12 cellular contexts compared by ENCODE assay signal in the genomic region with DNA sequence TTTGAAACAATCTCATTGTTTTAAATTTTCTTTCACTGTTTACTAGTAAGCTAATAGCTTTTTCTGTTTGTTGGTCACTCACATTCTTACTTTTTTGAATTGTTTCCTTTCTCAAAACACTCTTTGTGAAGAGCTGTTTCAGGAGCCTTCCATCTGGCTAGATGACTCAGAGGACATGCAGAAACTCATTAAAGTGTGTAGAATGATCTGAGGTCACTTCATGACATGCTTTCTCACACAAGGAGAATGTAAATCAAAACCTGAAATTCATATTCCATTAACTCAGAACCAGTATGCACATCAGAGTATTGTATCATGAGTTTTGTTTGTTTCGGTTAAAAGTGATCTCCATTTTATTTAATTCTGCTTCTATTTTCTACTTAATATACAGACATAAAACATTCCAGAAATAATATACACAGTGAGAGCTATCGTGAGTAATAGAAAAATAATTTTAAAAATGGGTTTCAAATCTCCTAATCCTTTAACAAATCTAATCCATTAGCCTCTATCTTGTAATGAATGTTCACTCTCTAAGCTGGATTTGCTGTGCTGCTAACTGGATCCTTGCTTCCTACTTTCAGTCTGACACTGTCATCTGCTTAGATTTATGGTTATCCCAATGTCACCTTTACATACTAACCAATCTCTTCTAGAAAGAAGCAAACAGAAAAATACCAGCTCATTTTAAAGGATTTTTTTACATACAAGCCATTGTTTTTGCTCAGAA.
DNase-seq lines count a peak whose midpoint lies in the region; ATAC-seq and TF ChIP-seq lines count a peak whose summit lies in the region.
"Had no signal": no experiment of that assay in that cellular context is flagged by ENCODE, and none has a peak within 500 bp of the region (broad histone marks: within the 10 kb centered on the region; RNA-seq: fewer than 3 reads in every experiment).

No MANE protein-coding gene starts in this region.

- H3F3A ChIP-seq in PC-3 (ENCODE audit: low read length, unreplicated experiment) = peaks cover 4% of the 10 kb centered on the region

- no peaks in the 10 kb centered on the region for H4K20me1 ChIP-seq in PC-3 (ENCODE audit: low read length)

- peak; percentile 90 for ATAC-seq in PC-3
- no peak for ATAC-seq in HG03571 (IDR thresholded peaks at IDR 0.05; ENCODE audit: unreplicated experiment)
- ATAC-seq: Panc1 had no signal

- DNase-seq in EL = peak; percentile 65
- peak; percentile 77 for DNase-seq in PC-3
- DNase-seq in epithelial cell of esophagus (ENCODE audit: low read depth) = peak; percentile 96
- peak; percentile 3 for DNase-seq in pulmonary artery endothelial cell (ENCODE audit: low read depth, low spot score)
- no peak for DNase-seq in spleen
- no peak for DNase-seq in stimulated activated CD4-positive, alpha-beta T cell treated with anti-CD3 and anti-CD28 coated beads, Interleukin-15, amount 100 ng/mL, for 24 hours
- DNase-seq in NCI-H446 treated with DMSO at 0.1 percent for 48 hours (lab: John Stamatoyannopoulos, UW) = no peak
- DNase-seq: activated T-cell treated with anti-CD3 and anti-CD28 coated beads, Interleukin-2, amount 50 U/mL, for 1 hour; NCI-H2029; stimulated activated CD4-positive, alpha-beta T cell treated with anti-CD3 and anti-CD28 coated beads, Interleukin-4, amount 100 ng/mL, for 24 hours had no signal

- peak overlapping the region; percentile 72 for H3K27ac ChIP-seq in PC-3 (ENCODE audit: low read length)
- H3K27ac ChIP-seq in spleen = no peak overlapping the region

- H3K27me3 ChIP-seq in PC-3 (ENCODE audit: low read length) (no peaks in the 10 kb centered on the region), spleen (replicated peaks in 1 of 7) (no peaks in the 10 kb centered on the region)

- BruUV-seq in PC-3 (replicated peaks; lab: Mats Ljungman, UMichigan) = no TSS peak

- H3K9me3 ChIP-seq in PC-3 (ENCODE audit: low read length) (no peaks in the 10 kb centered on the region), spleen (peaks cover 0 to 7% (median 0%) of the 10 kb centered on the region in 8 donors)

- H3K9ac ChIP-seq in PC-3 (ENCODE audit: low read length) = peak overlapping the region; percentile 12; the same call in 1 of the 2 replicates

- TF ChIP-seq POLR2A in spleen (IDR thresholded peaks at IDR 0.05) = no peak

- peak overlapping the region; percentile 40; the same call in 1 of the 2 replicates for H2AFZ ChIP-seq in PC-3 (ENCODE audit: low read length)

- no peak overlapping the region for H3K4me3 ChIP-seq in PC-3 (ENCODE audit: low read length)
- H3K4me3 ChIP-seq in epithelial cell of esophagus (ENCODE audit: low read length) = no peak overlapping the region
- H3K4me3 ChIP-seq in spleen = no peak overlapping the region

- CTCF ChIA-PET in PC-3 (lab: Charles Lee) = no interaction called here

- H3K4me1 ChIP-seq in PC-3 (ENCODE audit: insufficient read depth, low read length) (peaks cover 23% of the 10 kb centered on the region), spleen (no peaks in the 10 kb centered on the region)

- POLR2A ChIA-PET in PC-3 (lab: Charles Lee; ENCODE audit: unreplicated experiment) = no interaction called here

- H3K9me2 ChIP-seq in PC-3 (replicated peaks; ENCODE audit: low read length) = no peaks in the 10 kb centered on the region

- H3K4me2 ChIP-seq in PC-3 (ENCODE audit: low read length) = peak overlapping the region; percentile 55

- intact Hi-C loops in PC-3 (cut with micrococcal nuclease) (loop anchor here (5.0 kb wide), 2 partner anchors 147 to 223 kb away; no protein-coding TSS in a partner anchor), spleen (cut with DNase I; ENCODE audit: low total_unique reads) (no loop called here)

- no peaks in the 10 kb centered on the region; the same call in 1 of the 2 replicates for H3K36me3 ChIP-seq in PC-3 (ENCODE audit: low read depth, low read length)
- no peaks in the 10 kb centered on the region for H3K36me3 ChIP-seq in spleen

- H3K79me2 ChIP-seq in PC-3 (ENCODE audit: low read length) = no peaks in the 10 kb centered on the region

- WGBS in spleen, 5 donors = 65 to 82% (median 72%) methylated on average over 2 of the region's 2 CpGs

- TF ChIP-seq CTCF in PC-3 (conservative IDR thresholded peaks at IDR 0.05; ENCODE audit: low read depth, low read length) (no peak), epithelial cell of esophagus (IDR thresholded peaks at IDR 0.05; ENCODE audit: insufficient read depth, low read depth, low read length, missing control alignments) (no peak), spleen (IDR thresholded peaks at IDR 0.05 in 8 of 11, conservative IDR thresholded peaks at IDR 0.05 in 3 of 11) (no peak)

Comparison
In these comparisons a context has a peak if more than half of its experiments do, and no peak if none do; other contexts are left out.
1. DNase-seq: peak in EL (single experiment), PC-3 (single experiment), epithelial cell of esophagus (single experiment) and pulmonary artery endothelial cell (single experiment); none in spleen (single experiment), stimulated activated CD4-positive, alpha-beta T cell treated with anti-CD3 and anti-CD28 coated beads, Interleukin-15, amount 100 ng/mL, for 24 hours (single experiment) and NCI-H446 treated with DMSO at 0.1 percent for 48 hours (single experiment).